23 cellular contexts compared by ENCODE assay signal in genomic region chr11:119081682-119082081, GRCh38. TPM values are rescaled to one million over a fixed set of nuclear protein-coding genes. Genes with fewer than 3 reads are reported as not detected.
DNase-seq lines count a peak whose midpoint lies in the region; ATAC-seq and TF ChIP-seq lines count a peak whose summit lies in the region.
"Had no signal": no experiment of that assay in that cellular context is flagged by ENCODE, and none has a peak within 500 bp of the region (broad histone marks: within the 10 kb centered on the region; RNA-seq: fewer than 3 reads in every experiment).

No MANE protein-coding gene starts in this region.

- no peak for ATAC-seq in HG02759 (IDR thresholded peaks at IDR 0.05; ENCODE audit: unreplicated experiment)
- ATAC-seq in HG03354 (IDR thresholded peaks at IDR 0.05; ENCODE audit: poor library complexity, severe bottlenecking, unreplicated experiment) = no peak
- ATAC-seq in GM18519 (IDR thresholded peaks at IDR 0.05; ENCODE audit: low FRiP score, unreplicated experiment) = no peak
- ATAC-seq: esophagus mucosa, gastrocnemius medialis, right lobe of liver had no signal

- peak; percentile 85 for DNase-seq in Ammon's horn (ENCODE audit: low spot score)
- DNase-seq in RWPE1 (ENCODE audit: low spot score) = no peak
- no peak for DNase-seq in neural crest cell (ENCODE audit: low read depth, low spot score)
- DNase-seq in LoVo (ENCODE audit: low spot score) = no peak
- DNase-seq: ACHN; activated CD4-positive, alpha-beta T cell treated with anti-CD3 and anti-CD28 coated beads, Interleukin-2, amount 10 ng/mL, durations not matched to agents 7 days and 5 days; activated CD8-positive, alpha-beta memory T cell treated with anti-CD3 and anti-CD28 coated beads, Interleukin-2, amount 50 U/mL, for 48 hours; activated naive CD4-positive, alpha-beta T cell; DMS 273 treated with DMSO at 0.1 percent for 48 hours; effector memory CD4-positive, alpha-beta T cell; gastrocnemius medialis; NCI-H1417; NCI-H2107; NCI-H510A treated with DMSO at 0.1 percent for 48 hours; right lobe of liver had no signal

- H3K27ac Mint-ChIP-seq in neural crest cell (ENCODE audit: unreplicated experiment) = no peak overlapping the region
- H3K27ac Mint-ChIP-seq: activated CD4-positive, alpha-beta T cell treated with anti-CD3 and anti-CD28 coated beads, Interleukin-2, amount 10 ng/mL, durations not matched to agents 7 days and 5 days had no signal

- no peaks in the 10 kb centered on the region for H3K9me3 Mint-ChIP-seq in neural crest cell
- H3K9me3 Mint-ChIP-seq: activated CD4-positive, alpha-beta T cell treated with anti-CD3 and anti-CD28 coated beads, Interleukin-2, amount 10 ng/mL, durations not matched to agents 7 days and 5 days had no signal

- CTCF ChIA-PET in RWPE1 (lab: Yijun Ruan, JAX) = no interaction called here

- H3K4me1 Mint-ChIP-seq in neural crest cell = peaks cover 34% of the 10 kb centered on the region

- peaks cover 5% of the 10 kb centered on the region for H3K36me3 Mint-ChIP-seq in neural crest cell (ENCODE audit: low read depth)

- H3K4me3 Mint-ChIP-seq in neural crest cell = peak overlapping the region; percentile 14
- H3K4me3 Mint-ChIP-seq: activated CD4-positive, alpha-beta T cell treated with anti-CD3 and anti-CD28 coated beads, Interleukin-2, amount 10 ng/mL, durations not matched to agents 7 days and 5 days had no signal

- no peaks in the 10 kb centered on the region for H3K27me3 Mint-ChIP-seq in neural crest cell (ENCODE audit: low read depth)
- H3K27me3 Mint-ChIP-seq: activated CD4-positive, alpha-beta T cell treated with anti-CD3 and anti-CD28 coated beads, Interleukin-2, amount 10 ng/mL, durations not matched to agents 7 days and 5 days had no signal

- peak overlapping the region; percentile 36 for H3K27ac ChIP-seq in RWPE1
- peak overlapping the region; percentile 99 for H3K27ac ChIP-seq in cingulate gyrus (ENCODE audit: low read depth, low read length)
- H3K27ac ChIP-seq: C4-2B, gastrocnemius medialis, right lobe of liver, SJSA1, thoracic aorta had no signal

- POLR2A ChIA-PET in RWPE1 (lab: Yijun Ruan, JAX; ENCODE audit: low non-redundant PET) = no interaction called here

- no peak for TF ChIP-seq CTCF in RWPE1 (conservative IDR thresholded peaks at IDR 0.05; ENCODE audit: low read depth)
- TF ChIP-seq CTCF in neural crest cell (conservative IDR thresholded peaks at IDR 0.05) = no peak

RNA-seq across cellular contexts. Expression of gene HMBS, which starts 3.0 kb away (rescaled TPM):
- 55.5 and 58.4 TPM in 2 replicates for total RNA-seq in neural crest cell

RNA-seq across cellular contexts. Expression of gene VPS11, which starts 14.1 kb away (rescaled TPM):
- 30.6 and 35.4 TPM in 2 replicates for total RNA-seq in neural crest cell

RNA-seq across cellular contexts. Expression of gene DPAGT1, which starts 20.0 kb away (rescaled TPM):
- total RNA-seq in neural crest cell = 48.8 and 49.5 TPM in 2 replicates

RNA-seq across cellular contexts. Expression of gene HYOU1, which starts 24.7 kb away (rescaled TPM):
- 199 and 204 TPM in 2 replicates for total RNA-seq in neural crest cell

RNA-seq across cellular contexts. Expression of gene C2CD2L, which starts 25.5 kb away (rescaled TPM):
- total RNA-seq in neural crest cell = 9.8 and 10.0 TPM in 2 replicates
